8 cellular contexts compared by ENCODE assay signal in genomic region chr11:1652778-1653540, GRCh38. TPM values are rescaled to one million over a fixed set of nuclear protein-coding genes. Genes with fewer than 3 reads are reported as not detected.
DNase-seq lines count a peak whose midpoint lies in the region; ATAC-seq, FAIRE-seq and TF ChIP-seq lines count a peak whose summit lies in the region.

No MANE protein-coding gene starts in this region.

- H3K56ac ChIP-seq in H9 (ENCODE audit: insufficient read length, low read depth, low read length) = no peak overlapping the region

- peaks cover 43% of the 10 kb centered on the region for H3K27me3 Mint-ChIP-seq in H9 (ENCODE audit: low read depth)
- peaks cover 3% of the 10 kb centered on the region for H3K27me3 Mint-ChIP-seq in type B pancreatic cell

- no peak overlapping the region for H2BK5ac ChIP-seq in H9 (ENCODE audit: insufficient read length, low read length)

- H3K18ac ChIP-seq in H9 (ENCODE audit: insufficient read length, low read depth, low read length) = no peak overlapping the region

- intact Hi-C loops in pancreas (cut with DNase I) = loop anchor here in 2 of 3 donors (5.0 to 10.0 kb wide), 3 partner anchors 39 to 504 kb away; no protein-coding TSS in a partner anchor

- no peak overlapping the region for H3K9ac ChIP-seq in BLaER1 treated with 17β-estradiol and CSF1 and Interleukin-3, amounts not matched to agents 10 nM and 100 nM
- H3K9ac ChIP-seq in H9 (ENCODE audit: extremely low read depth, insufficient read length, low read length) = no peak overlapping the region

- H3K79me1 ChIP-seq in H9 (ENCODE audit: insufficient read depth, low read depth, low read length, poor library complexity, severe bottlenecking) = no peaks in the 10 kb centered on the region

- TF ChIP-seq CTCF in H9 (conservative IDR thresholded peaks at IDR 0.05) (peak; percentile 98), RWPE2 (IDR thresholded peaks at IDR 0.05; ENCODE audit: poor library complexity, severe bottlenecking) (peak; percentile 90), pancreas (IDR thresholded peaks at IDR 0.05) (peak; percentile 97 to 99 (median 98)), type B pancreatic cell (conservative IDR thresholded peaks at IDR 0.05) (peak; percentile 100)

- H3K4me1 ChIP-seq in BLaER1 treated with 17β-estradiol and CSF1 and Interleukin-3, amounts not matched to agents 10 nM and 100 nM = peaks cover 20 to 53% (median 41%) of the 10 kb centered on the region in 10 experiments
- no peaks in the 10 kb centered on the region for H3K4me1 ChIP-seq in H9 (ENCODE audit: insufficient read depth, low read length)
- H3K4me1 ChIP-seq in RWPE2 (ENCODE audit: insufficient read depth, poor library complexity, severe bottlenecking) = peaks cover 6% of the 10 kb centered on the region
- no peaks in the 10 kb centered on the region for H3K4me1 ChIP-seq in pancreas

- H3K4me1 Mint-ChIP-seq in H9 (peaks cover 4 to 9% of the 10 kb centered on the region in 2 experiments; a peak in 3 of 4 replicates), type B pancreatic cell (ENCODE audit: unreplicated experiment) (peaks cover 12% of the 10 kb centered on the region)

- no peaks in the 10 kb centered on the region; a peak in 2 of 22 replicates for H3K27me3 ChIP-seq in BLaER1 treated with 17β-estradiol and CSF1 and Interleukin-3, amounts not matched to agents 10 nM and 100 nM
- no peaks in the 10 kb centered on the region; the same call in 1 of the 2 replicates for H3K27me3 ChIP-seq in H9 (ENCODE audit: insufficient read depth, low read length)
- H3K27me3 ChIP-seq in RWPE2 (ENCODE audit: insufficient read depth, poor library complexity, severe bottlenecking) = no peaks in the 10 kb centered on the region
- no peaks in the 10 kb centered on the region for H3K27me3 ChIP-seq in pancreas

- peak; percentile 81 for ATAC-seq in RWPE2 (ENCODE audit: low read depth)
- peak; percentile 79 to 98 (median 95) for ATAC-seq in pancreas
- no peak for ATAC-seq in HG02678 (IDR thresholded peaks at IDR 0.05; ENCODE audit: unreplicated experiment)

- H3K9me3 ChIP-seq in BLaER1 treated with 17β-estradiol and CSF1 and Interleukin-3, amounts not matched to agents 10 nM and 100 nM (replicated peaks in 1 of 11) = no peaks in the 10 kb centered on the region
- H3K9me3 ChIP-seq in H9 (ENCODE audit: control insufficient read depth, low read depth, low read length) (no peaks in the 10 kb centered on the region), RWPE2 (ENCODE audit: severe bottlenecking) (no peaks in the 10 kb centered on the region), pancreas (no peaks in the 10 kb centered on the region)

- WGBS in H9 (ENCODE audit: extremely low coverage, insufficient read length, low lambda C conversion rate) = no CpG with 5 or more reads among the region's 34 CpGs
- WGBS in pancreas, 2 donors = 29 to 32% methylated on average over 34 of the region's 34 CpGs

- no peak overlapping the region for H3K23ac ChIP-seq in H9 (ENCODE audit: insufficient read length, low read depth, low read length)

- no peak overlapping the region; a peak in 1 of 20 replicates for H3K4me3 ChIP-seq in BLaER1 treated with 17β-estradiol and CSF1 and Interleukin-3, amounts not matched to agents 10 nM and 100 nM
- H3K4me3 ChIP-seq in RWPE2 (ENCODE audit: severe bottlenecking) (no peak overlapping the region), pancreas (no peak overlapping the region)

- H4K20me1 ChIP-seq in BLaER1 treated with 17β-estradiol and CSF1 and Interleukin-3, amounts not matched to agents 10 nM and 100 nM = peaks cover 0 to 7% (median 0%) of the 10 kb centered on the region in 11 experiments; a peak in 4 of 22 replicates
- no peaks in the 10 kb centered on the region for H4K20me1 ChIP-seq in H9 (ENCODE audit: control insufficient read depth, insufficient read depth, insufficient read length)

- peak; percentile 76 for DNase-seq in H9
- no peak for DNase-seq in RWPE2 (ENCODE audit: low spot score)
- peak; percentile 80 for DNase-seq in activated gamma-delta T cell treated with Interleukin-2 at 50 U/mL for 16 hours
- peak; percentile 55 for DNase-seq in glomerular visceral epithelial cell (ENCODE audit: extremely low spot score)
- DNase-seq in pancreas = peak; percentile 49 to 94 (median 83)
- peak; percentile 90 for DNase-seq in type B pancreatic cell (ENCODE audit: extremely low spot score, unreplicated experiment)

- H2AFZ ChIP-seq in H9 (ENCODE audit: low read length) = no peak overlapping the region

- no peak overlapping the region; the same call in 1 of the 2 replicates for H2BK15ac ChIP-seq in H9 (ENCODE audit: low read depth, low read length)

- no peak overlapping the region; the same call in 1 of the 2 replicates for H3K14ac ChIP-seq in H9 (ENCODE audit: insufficient read depth, low read length)

- H3K36me3 Mint-ChIP-seq in H9 (ENCODE audit: insufficient read depth in 1 of 3, low read depth in 3 of 3) (no peaks in the 10 kb centered on the region), type B pancreatic cell (no peaks in the 10 kb centered on the region)

- H3T11ph ChIP-seq in H9 (ENCODE audit: low read length) = no peak overlapping the region

- H2AK5ac ChIP-seq in H9 (ENCODE audit: insufficient read length, low read length) = no peak overlapping the region

- no peak overlapping the region for H3K4ac ChIP-seq in H9 (ENCODE audit: low read depth, low read length)

- H2BK12ac ChIP-seq in H9 (ENCODE audit: insufficient read length, low read depth, low read length) = no peak overlapping the region

- FAIRE-seq in pancreas (lab: Jason Lieb, UNC) = no peak

- H3K79me2 ChIP-seq in H9 (ENCODE audit: insufficient read depth, low read length) = no peaks in the 10 kb centered on the region

- no peak overlapping the region for H3K27ac Mint-ChIP-seq in H9
- no peak overlapping the region for H3K27ac Mint-ChIP-seq in type B pancreatic cell

- H4K91ac ChIP-seq in H9 (ENCODE audit: insufficient read length, low read depth, low read length) = no peak overlapping the region

- no peak overlapping the region for H2BK120ac ChIP-seq in H9 (ENCODE audit: low read depth, low read length, poor library complexity, severe bottlenecking)

- H3K9me3 Mint-ChIP-seq in H9 (peaks cover 0 to under 1% of the 10 kb centered on the region in 2 experiments; a peak in 1 of 5 replicates), type B pancreatic cell (no peaks in the 10 kb centered on the region)

- H3K4me2 ChIP-seq in BLaER1 treated with 17β-estradiol and CSF1 and Interleukin-3, amounts not matched to agents 10 nM and 100 nM = peak overlapping the region; percentile 59 to 86 (median 77)
- peak overlapping the region; percentile 7 for H3K4me2 ChIP-seq in H9 (ENCODE audit: insufficient read depth, insufficient read length, low read length)

- no peak overlapping the region for H2BK20ac ChIP-seq in H9 (ENCODE audit: low read depth, low read length, poor library complexity, severe bottlenecking)

- H3K23me2 ChIP-seq in H9 (ENCODE audit: insufficient read length, low read depth, low read length, poor library complexity, severe bottlenecking) = no peaks in the 10 kb centered on the region

- H3K4me3 Mint-ChIP-seq in H9 = no peak overlapping the region
- H3K4me3 Mint-ChIP-seq in type B pancreatic cell = no peak overlapping the region

- H4K8ac ChIP-seq in H9 (replicated peaks; ENCODE audit: insufficient read length, low read depth, low read length) = no peak overlapping the region

- no peaks in the 10 kb centered on the region for H3K36me3 ChIP-seq in BLaER1 treated with 17β-estradiol and CSF1 and Interleukin-3, amounts not matched to agents 10 nM and 100 nM
- H3K36me3 ChIP-seq in RWPE2 (ENCODE audit: low read depth) = no peaks in the 10 kb centered on the region
- H3K36me3 ChIP-seq in pancreas = no peaks in the 10 kb centered on the region

- no peak overlapping the region for H4K5ac ChIP-seq in H9 (ENCODE audit: insufficient read length, low read depth, low read length)

- H3K27ac ChIP-seq in BLaER1 treated with 17β-estradiol and CSF1 and Interleukin-3, amounts not matched to agents 10 nM and 100 nM = no peak overlapping the region
- no peak overlapping the region for H3K27ac ChIP-seq in H9 (ENCODE audit: insufficient read length, low read depth, low read length)
- H3K27ac ChIP-seq in RWPE2 (ENCODE audit: poor library complexity, severe bottlenecking) = no peak overlapping the region
- H3K27ac ChIP-seq in pancreas = no peak overlapping the region

RNA-seq across cellular contexts. Expression of gene KRTAP5-5, which starts 23.4 kb away (rescaled TPM):
- total RNA-seq in H9 (2021) (not detected in 2 replicates), pancreas (not detected), type B pancreatic cell (ENCODE audit: low replicate concordance) (not detected in 2 replicates)
- polyA plus RNA-seq in pancreas = under 1 TPM in 1 of 2 donors, not detected in 1; 0.19 TPM

RNA-seq across cellular contexts. Expression of gene KRTAP5-4, which starts 31.0 kb away (rescaled TPM):
- total RNA-seq in H9 (2021) = not detected in 2 replicates
- not detected for total RNA-seq in pancreas
- polyA plus RNA-seq in pancreas = not detected
- not detected in 2 replicates for total RNA-seq in type B pancreatic cell (ENCODE audit: low replicate concordance)

RNA-seq across cellular contexts. Expression of gene KRTAP5-6, which starts 44.0 kb away (rescaled TPM):
- total RNA-seq in H9 (2021) (not detected in 2 replicates), pancreas (not detected), type B pancreatic cell (ENCODE audit: low replicate concordance) (not detected in 2 replicates)
- not detected for polyA plus RNA-seq in pancreas

RNA-seq across cellular contexts. Expression of gene KRTAP5-3, which starts 44.7 kb away (rescaled TPM):
- total RNA-seq in H9 (2021) (not detected in 2 replicates), pancreas (not detected), type B pancreatic cell (ENCODE audit: low replicate concordance) (not detected in 2 replicates)
- not detected for polyA plus RNA-seq in pancreas

RNA-seq across cellular contexts. Expression of gene KRTAP5-2, which starts 54.9 kb away (rescaled TPM):
- total RNA-seq in H9 (2021) (not detected in 2 replicates), pancreas (not detected), type B pancreatic cell (ENCODE audit: low replicate concordance) (not detected in 2 replicates)
- polyA plus RNA-seq in pancreas = under 1 TPM in 1 of 2 donors, not detected in 1; 0.15 TPM
